15 cellular contexts compared by ENCODE assay signal in genomic region chr1:31038360-31038759, GRCh38. TPM values are rescaled to one million over a fixed set of nuclear protein-coding genes. Genes with fewer than 3 reads are reported as not detected.
DNase-seq lines count a peak whose midpoint lies in the region; ATAC-seq and TF ChIP-seq lines count a peak whose summit lies in the region.
"Had no signal": no experiment of that assay in that cellular context is flagged by ENCODE, and none has a peak within 500 bp of the region (broad histone marks: within the 10 kb centered on the region; RNA-seq: fewer than 3 reads in every experiment).

No MANE protein-coding gene starts in this region.

- H3K4me1 Mint-ChIP-seq in immature natural killer cell, result peaks cover 67 to 82% of the 10 kb centered on the region in 2 donors

- peak overlapping the region; percentile 79 for H3K27ac ChIP-seq in ACC112 (ENCODE audit: low read depth, low read length)
- H3K27ac ChIP-seq: C4-2B, coronary artery had no signal

- peaks cover 0 to 2% (median 0%) of the 10 kb centered on the region in 3 donors for H3K27me3 Mint-ChIP-seq in immature natural killer cell (ENCODE audit: low read depth in 3 of 3)

- no peaks in the 10 kb centered on the region for H3K27me3 ChIP-seq in ACC112 (ENCODE audit: insufficient read depth, low read length)

- no peaks in the 10 kb centered on the region for H3K9me3 Mint-ChIP-seq in immature natural killer cell
- H3K9me3 Mint-ChIP-seq: activated naive CD4-positive, alpha-beta T cell treated with anti-CD3 and anti-CD28 coated beads for 36 hours had no signal

- DNase-seq in GM03348 (ENCODE audit: low spot score) (peak; percentile 41), astrocyte of the spinal cord (ENCODE audit: low read depth, low spot score) (peak; percentile 29), immature natural killer cell (no peak), left lobe of liver (ENCODE audit: low spot score) (no peak), NCI-H526 treated with DMSO at 0.1 percent for 48 hours (lab: John Stamatoyannopoulos, UW) (no peak), SKM-1 (lab: John Stamatoyannopoulos, UW; ENCODE audit: unreplicated experiment) (no peak)
- DNase-seq: activated naive CD4-positive, alpha-beta T cell treated with anti-CD3 and anti-CD28 coated beads for 36 hours; H7; Kasumi-1; NCI-H187 treated with DMSO at 0.1 percent for 48 hours; NCI-H82 had no signal

- peaks cover 93% of the 10 kb centered on the region for H3K79me2 ChIP-seq in ACC112 (ENCODE audit: control insufficient read depth, insufficient read depth, low read length, unreplicated experiment)

- no peak for TF ChIP-seq CTCF in astrocyte of the spinal cord (IDR thresholded peaks at IDR 0.05; ENCODE audit: low read depth, low read length)

- no peak overlapping the region for H3K4me3 Mint-ChIP-seq in immature natural killer cell
- H3K4me3 Mint-ChIP-seq: activated naive CD4-positive, alpha-beta T cell treated with anti-CD3 and anti-CD28 coated beads for 36 hours had no signal

- peak overlapping the region in 4 of 6 donors; percentile 7 to 36 (median 15) for H3K27ac Mint-ChIP-seq in immature natural killer cell
- H3K27ac Mint-ChIP-seq: activated naive CD4-positive, alpha-beta T cell treated with anti-CD3 and anti-CD28 coated beads for 36 hours had no signal

- ATAC-seq in HG03439 (IDR thresholded peaks at IDR 0.05; ENCODE audit: unreplicated experiment), result no peak
- ATAC-seq in left lobe of liver, result no peak

- in situ Hi-C loops in astrocyte of the spinal cord (cut with HindIII; ENCODE audit: low sequenced_read_pairs), result no loop called here

- H3K4me1 ChIP-seq in ACC112 (ENCODE audit: control insufficient read depth, insufficient read depth, low read length, unreplicated experiment), result peaks cover 35% of the 10 kb centered on the region

- H2AFZ ChIP-seq in ACC112 (ENCODE audit: low read length, unreplicated experiment), result no peak overlapping the region

- H3K4me3 ChIP-seq in ACC112 (ENCODE audit: low read depth, low read length) (no peak overlapping the region), astrocyte of the spinal cord (ENCODE audit: low read depth, low read length) (no peak overlapping the region)
- H3K4me3 ChIP-seq: coronary artery had no signal

- peaks cover 0 to 13% (median 3%) of the 10 kb centered on the region in 3 donors for H3K36me3 Mint-ChIP-seq in immature natural killer cell

- peaks cover 24% of the 10 kb centered on the region for H3K36me3 ChIP-seq in ACC112 (ENCODE audit: insufficient read depth, low read length)

RNA-seq across cellular contexts. Expression of gene PUM1, which starts 27.2 kb away (rescaled TPM):
- 100 to 1,000 TPM in 2 of 3 donors, 10 to 100 TPM in 1; 63.3 to 105 (median 103) TPM for polyA plus RNA-seq in immature natural killer cell
- total RNA-seq in left lobe of liver, result 51.2 TPM

Comparison
In these comparisons a context has a peak if more than half of its experiments do, and no peak if none do; other contexts are left out.
1. DNase-seq: peak in GM03348 (single experiment) and astrocyte of the spinal cord (single experiment); none in immature natural killer cell (0 of 3), left lobe of liver (single experiment), NCI-H526 treated with DMSO at 0.1 percent for 48 hours (single experiment) and SKM-1 (single experiment).